In the genomic region with DNA sequence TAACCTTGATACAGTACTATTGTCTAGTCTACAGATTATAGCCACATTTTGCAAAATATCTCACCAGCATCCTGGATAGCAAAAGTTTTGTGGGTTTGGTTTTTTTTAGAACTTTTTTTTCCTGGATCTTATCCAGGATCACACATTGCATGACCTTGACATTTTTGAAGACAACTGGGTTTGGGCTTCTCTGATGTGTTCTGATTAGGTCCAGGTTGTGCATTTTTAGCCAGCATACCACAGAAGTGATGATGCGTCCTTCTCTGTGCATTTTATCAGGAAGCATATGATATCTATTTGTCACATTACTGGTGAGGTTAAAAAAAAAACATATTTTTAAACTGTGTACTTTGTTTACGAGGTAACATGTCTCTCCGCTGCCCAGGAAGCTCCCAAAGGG, we compare ENCODE assay signal across 23 cellular contexts.
"Had no signal": no experiment of that assay in that cellular context is flagged by ENCODE, and none has a peak within 500 bp of the region (broad histone marks: within the 10 kb centered on the region; RNA-seq: fewer than 3 reads in every experiment).

No MANE protein-coding gene starts in this region.

- ATAC-seq: activated CD4-positive, CD25-positive, alpha-beta regulatory T cell treated with anti-CD3 and anti-CD28 coated beads, Interleukin-2, amount 50 U/mL, for 24 hours; activated CD8-positive, alpha-beta T cell treated with anti-CD3 and anti-CD28 coated beads, Interleukin-2, amount 10 ng/mL, durations not matched to agents 7 days and 5 days; foreskin keratinocyte; left lung; naive thymus-derived CD8-positive, alpha-beta T cell; stimulated activated naive B cell treated with anti-CD40 and anti-IgM and Interleukin-4, amounts not matched to agents 10 μg/mL and 1 μg/mL and 100 μg/mL, for 72 hours had no signal

- H3K36me3 Mint-ChIP-seq: activated naive CD4-positive, alpha-beta T cell treated with anti-CD3 and anti-CD28 coated beads, Interleukin-2, amount 50 U/mL, for 24 hours; naive thymus-derived CD8-positive, alpha-beta T cell; stimulated activated naive B cell treated with anti-CD40 and anti-IgM and Interleukin-4, amounts not matched to agents 10 μg/mL and 1 μg/mL and 100 μg/mL, for 72 hours had no signal

- H3K27me3 Mint-ChIP-seq: activated CD4-positive, alpha-beta T cell treated with anti-CD3 and anti-CD28 coated beads, Interleukin-2, amount 10 ng/mL, durations not matched to agents 7 days and 5 days had no signal

- H3K4me1 Mint-ChIP-seq: activated CD4-positive, alpha-beta T cell treated with anti-CD3 and anti-CD28 coated beads, Interleukin-2, amount 10 ng/mL, durations not matched to agents 7 days and 5 days; activated naive CD4-positive, alpha-beta T cell treated with anti-CD3 and anti-CD28 coated beads, Interleukin-2, amount 50 U/mL, for 24 hours; naive thymus-derived CD8-positive, alpha-beta T cell; stimulated activated naive B cell treated with anti-CD40 and anti-IgM and Interleukin-4, amounts not matched to agents 10 μg/mL and 1 μg/mL and 100 μg/mL, for 72 hours had no signal

- H3K4me3 Mint-ChIP-seq: activated CD4-positive, alpha-beta T cell treated with anti-CD3 and anti-CD28 coated beads, Interleukin-2, amount 10 ng/mL, durations not matched to agents 7 days and 5 days; activated CD8-positive, alpha-beta T cell treated with anti-CD3 and anti-CD28 coated beads, Interleukin-2, amount 10 ng/mL, durations not matched to agents 7 days and 5 days; activated naive CD4-positive, alpha-beta T cell treated with anti-CD3 and anti-CD28 coated beads, Interleukin-2, amount 50 U/mL, for 24 hours; activated T-helper 1 cell treated with anti-CD3 and anti-CD28 coated beads, Interleukin-12 subunit alpha, Interleukin-12 subunit beta, Interleukin-2, Interleukin-4 antibody, amounts not matched to agents 30 ng/mL and 10 ng/mL and 1 ng/mL, durations not matched to agents 14 hours and 24 hours and 36 hours; naive thymus-derived CD8-positive, alpha-beta T cell; stimulated activated naive B cell treated with anti-CD40 and anti-IgM and Interleukin-4, amounts not matched to agents 10 μg/mL and 1 μg/mL and 100 μg/mL, for 72 hours had no signal

- H3K27ac Mint-ChIP-seq: activated CD4-positive, alpha-beta T cell treated with anti-CD3 and anti-CD28 coated beads, Interleukin-2, amount 10 ng/mL, durations not matched to agents 7 days and 5 days; activated CD8-positive, alpha-beta T cell treated with anti-CD3 and anti-CD28 coated beads, Interleukin-2, amount 10 ng/mL, durations not matched to agents 7 days and 5 days; activated naive CD4-positive, alpha-beta T cell treated with anti-CD3 and anti-CD28 coated beads, Interleukin-2, amount 50 U/mL, for 24 hours; activated T-helper 1 cell treated with anti-CD3 and anti-CD28 coated beads, Interleukin-12 subunit alpha, Interleukin-12 subunit beta, Interleukin-2, Interleukin-4 antibody, amounts not matched to agents 30 ng/mL and 10 ng/mL and 1 ng/mL, durations not matched to agents 14 hours and 24 hours and 36 hours; naive thymus-derived CD8-positive, alpha-beta T cell; progenitor cell of endocrine pancreas; stimulated activated naive B cell treated with anti-CD40 and anti-IgM and Interleukin-4, amounts not matched to agents 10 μg/mL and 1 μg/mL and 100 μg/mL, for 72 hours had no signal

- H3K9me3 Mint-ChIP-seq: activated CD4-positive, alpha-beta T cell treated with anti-CD3 and anti-CD28 coated beads, Interleukin-2, amount 10 ng/mL, durations not matched to agents 7 days and 5 days; activated naive CD4-positive, alpha-beta T cell treated with anti-CD3 and anti-CD28 coated beads, Interleukin-2, amount 50 U/mL, for 24 hours; activated T-helper 1 cell treated with anti-CD3 and anti-CD28 coated beads, Interleukin-12 subunit alpha, Interleukin-12 subunit beta, Interleukin-2, Interleukin-4 antibody, amounts not matched to agents 30 ng/mL and 10 ng/mL and 1 ng/mL, durations not matched to agents 14 hours and 24 hours and 36 hours; naive thymus-derived CD8-positive, alpha-beta T cell; stimulated activated naive B cell treated with anti-CD40 and anti-IgM and Interleukin-4, amounts not matched to agents 10 μg/mL and 1 μg/mL and 100 μg/mL, for 72 hours had no signal

- H3K4me3 ChIP-seq: left lung, lung, sigmoid colon, transverse colon had no signal

- H3K27me3 ChIP-seq: brain microvascular endothelial cell, foreskin keratinocyte, left lung, sigmoid colon, transverse colon had no signal

- DNase-seq: activated CD4-positive, alpha-beta T cell treated with anti-CD3 and anti-CD28 coated beads, Interleukin-2, amount 10 ng/mL, durations not matched to agents 7 days and 5 days; activated CD8-positive, alpha-beta T cell treated with anti-CD3 and anti-CD28 coated beads, Interleukin-2, amount 10 ng/mL, durations not matched to agents 7 days and 5 days; activated gamma-delta T cell treated with Interleukin-2 at 50 U/mL for 16 hours; anterior cingulate cortex; brain microvascular endothelial cell; central memory CD4-positive, alpha-beta T cell; effector memory CD4-positive, alpha-beta T cell; foreskin keratinocyte; kidney; left lung; naive thymus-derived CD8-positive, alpha-beta T cell; retina; sigmoid colon; stimulated activated CD4-positive, alpha-beta T cell treated with anti-CD3 and anti-CD28 coated beads, Interleukin-2, amount 100 ng/mL, for 48 hours; stimulated activated CD8-positive, alpha-beta memory T cell treated with anti-CD3 and anti-CD28 coated beads, Interleukin-4, amount 100 ng/mL, for 48 hours; stimulated activated naive B cell treated with anti-CD40 and anti-IgM and Interleukin-4, amounts not matched to agents 10 μg/mL and 1 μg/mL and 100 μg/mL, for 72 hours; T-helper 9 cell; transverse colon had no signal

- H3K9me3 ChIP-seq: left lung, sigmoid colon, transverse colon had no signal

- H3K27ac ChIP-seq: brain microvascular endothelial cell, foreskin keratinocyte, left lung, sigmoid colon, transverse colon had no signal

- H3K36me3 ChIP-seq: brain microvascular endothelial cell, left lung, sigmoid colon, transverse colon had no signal
